In genomic region chr16:81494434-81494806, GRCh38 we compare ENCODE assay signal across 14 cellular contexts. TPM values are rescaled to one million over a fixed set of nuclear protein-coding genes. Genes with fewer than 3 reads are reported as not detected.
DNase-seq lines count a peak whose midpoint lies in the region; TF ChIP-seq lines count a peak whose summit lies in the region.
"Had no signal": no experiment of that assay in that cellular context is flagged by ENCODE, and none has a peak within 500 bp of the region (broad histone marks: within the 10 kb centered on the region; RNA-seq: fewer than 3 reads in every experiment).

No MANE protein-coding gene starts in this region.

- H3K23ac ChIP-seq in H9 (ENCODE audit: insufficient read length, low read depth, low read length) = no peak overlapping the region

- H4K91ac ChIP-seq in H9 (ENCODE audit: insufficient read length, low read depth, low read length) = no peak overlapping the region

- H3K36me3 Mint-ChIP-seq in endodermal cell (ENCODE audit: low read depth) = peaks cover 9% of the 10 kb centered on the region
- no peaks in the 10 kb centered on the region for H3K36me3 Mint-ChIP-seq in mesothelial cell of epicardium
- H3K36me3 Mint-ChIP-seq in H9 (ENCODE audit: insufficient read depth in 1 of 3, low read depth in 3 of 3) = peaks cover 0 to 4% (median 0%) of the 10 kb centered on the region in 3 experiments; a peak in 2 of 7 replicates
- H3K36me3 Mint-ChIP-seq: activated naive CD4-positive, alpha-beta T cell treated with anti-CD3 and anti-CD28 coated beads, Interleukin-2, amount 10 ng/mL, durations not matched to agents 7 days and 5 days had no signal

- no peak overlapping the region for H2AFZ ChIP-seq in H9 (ENCODE audit: low read length)

- H3K4me3 ChIP-seq in Peyer's patch (no peak overlapping the region), endodermal cell (ENCODE audit: low read length) (no peak overlapping the region), thyroid gland (replicated peaks in 1 of 3) (no peak overlapping the region)
- H3K4me3 ChIP-seq: MG63 had no signal

- H3K4ac ChIP-seq in H9 (ENCODE audit: low read depth, low read length) = no peak overlapping the region

- 93 to 97% methylated on average over 6 to 10 of the region's 10 CpGs for WGBS in endodermal cell (ENCODE audit: insufficient coverage in 1 of 2, insufficient read length in 1 of 2), 2 experiments
- WGBS in thyroid gland, 2 donors = 74 to 97% methylated on average over 2 to 7 of the region's 10 CpGs
- no CpG with 5 or more reads among the region's 10 CpGs for WGBS in H9 (ENCODE audit: extremely low coverage, insufficient read length, low lambda C conversion rate)

- H3K56ac ChIP-seq in H9 (ENCODE audit: insufficient read length, low read depth, low read length) = no peak overlapping the region

- DNase-seq in Peyer's patch (no peak), endodermal cell (no peak), mesothelial cell of epicardium (ENCODE audit: low spot score in 2 of 2, unreplicated experiment in 2 of 2) (no peak), thyroid gland (no peak), H9 (no peak), LoVo (ENCODE audit: low spot score) (no peak), foreskin melanocyte (no peak)
- DNase-seq: activated naive CD4-positive, alpha-beta T cell treated with anti-CD3 and anti-CD28 coated beads, Interleukin-2, amount 10 ng/mL, durations not matched to agents 7 days and 5 days; naive B cell; NCI-H2029; NCI-H524 treated with DMSO at 0.1 percent for 48 hours had no signal

- H3K9me3 Mint-ChIP-seq in endodermal cell (no peaks in the 10 kb centered on the region), mesothelial cell of epicardium (no peaks in the 10 kb centered on the region), H9 (no peaks in the 10 kb centered on the region; a peak in 1 of 5 replicates)
- H3K9me3 Mint-ChIP-seq: activated naive CD4-positive, alpha-beta T cell treated with anti-CD3 and anti-CD28 coated beads, Interleukin-2, amount 10 ng/mL, durations not matched to agents 7 days and 5 days; naive B cell; T-helper 1 cell treated with Interleukin-12 subunit alpha and Interleukin-12 subunit beta and Interleukin-4 antibody, amounts not matched to agents 30 μg/mL and 1 μg/mL, for 36 hours had no signal

- no peak overlapping the region for H2AK5ac ChIP-seq in H9 (ENCODE audit: insufficient read length, low read length)

- no peak for TF ChIP-seq POLR2A in Peyer's patch (IDR thresholded peaks at IDR 0.05)
- no peak for TF ChIP-seq POLR2A in thyroid gland (IDR thresholded peaks at IDR 0.05)

- TF ChIP-seq CTCF in Peyer's patch (IDR thresholded peaks at IDR 0.05) (no peak), endodermal cell (conservative IDR thresholded peaks at IDR 0.05) (no peak), mesothelial cell of epicardium (IDR thresholded peaks at IDR 0.05; ENCODE audit: unreplicated experiment) (no peak), thyroid gland (IDR thresholded peaks at IDR 0.05) (no peak), H9 (conservative IDR thresholded peaks at IDR 0.05) (no peak)

- H3K36me3 ChIP-seq in Peyer's patch = no peaks in the 10 kb centered on the region
- peaks cover 4% of the 10 kb centered on the region for H3K36me3 ChIP-seq in endodermal cell (ENCODE audit: control insufficient read depth, insufficient read depth, low read length)
- H3K36me3 ChIP-seq in thyroid gland = no peaks in the 10 kb centered on the region
- H3K36me3 ChIP-seq: brain microvascular endothelial cell, MG63 had no signal

- no peaks in the 10 kb centered on the region for H3K9me3 ChIP-seq in Peyer's patch
- no peaks in the 10 kb centered on the region for H3K9me3 ChIP-seq in endodermal cell (ENCODE audit: control insufficient read depth, low read length)
- no peaks in the 10 kb centered on the region for H3K9me3 ChIP-seq in thyroid gland
- no peaks in the 10 kb centered on the region for H3K9me3 ChIP-seq in H9 (ENCODE audit: control insufficient read depth, low read depth, low read length)
- H3K9me3 ChIP-seq: MG63 had no signal

- H3K27ac ChIP-seq in Peyer's patch (peak overlapping the region in 3 of 4 donors; percentile 45 to 78 (median 54)), endodermal cell (ENCODE audit: low read depth, low read length) (peak overlapping the region; percentile 24), thyroid gland (peak overlapping the region in 2 of 3 donors; percentile 17 to 66), H9 (ENCODE audit: insufficient read length, low read depth, low read length) (no peak overlapping the region)

- no peak overlapping the region for H2BK20ac ChIP-seq in H9 (ENCODE audit: low read depth, low read length, poor library complexity, severe bottlenecking)

- no peak overlapping the region for H2BK5ac ChIP-seq in H9 (ENCODE audit: insufficient read length, low read length)

- no peak overlapping the region for H3K9ac ChIP-seq in endodermal cell (ENCODE audit: extremely low read depth, low read length, poor library complexity, severe bottlenecking)
- H3K9ac ChIP-seq in H9 (ENCODE audit: extremely low read depth, insufficient read length, low read length) = no peak overlapping the region

- no peak overlapping the region for H3K4me2 ChIP-seq in H9 (ENCODE audit: insufficient read depth, insufficient read length, low read length)

- peaks cover 4% of the 10 kb centered on the region for H3K79me1 ChIP-seq in H9 (ENCODE audit: insufficient read depth, low read depth, low read length, poor library complexity, severe bottlenecking)

- H3K4me1 Mint-ChIP-seq in endodermal cell (peaks cover 5% of the 10 kb centered on the region), mesothelial cell of epicardium (peaks cover 37% of the 10 kb centered on the region), H9 (peaks cover 37 to 41% of the 10 kb centered on the region in 2 experiments)

- intact Hi-C loops in thyroid gland (cut with DNase I) = no loop called here

- no peak overlapping the region for H3K18ac ChIP-seq in H9 (ENCODE audit: insufficient read length, low read depth, low read length)

- no peak overlapping the region for H2BK120ac ChIP-seq in H9 (ENCODE audit: low read depth, low read length, poor library complexity, severe bottlenecking)

- H4K5ac ChIP-seq in H9 (ENCODE audit: insufficient read length, low read depth, low read length) = no peak overlapping the region

- H2BK12ac ChIP-seq in H9 (ENCODE audit: insufficient read length, low read depth, low read length) = no peak overlapping the region

- no peak overlapping the region for H3K14ac ChIP-seq in H9 (ENCODE audit: insufficient read depth, low read length)

- H3K23me2 ChIP-seq in H9 (ENCODE audit: insufficient read length, low read depth, low read length, poor library complexity, severe bottlenecking) = no peaks in the 10 kb centered on the region

- H3K27ac Mint-ChIP-seq in endodermal cell (no peak overlapping the region), mesothelial cell of epicardium (peak overlapping the region; percentile 88), H9 (no peak overlapping the region)
- H3K27ac Mint-ChIP-seq: activated naive CD4-positive, alpha-beta T cell treated with anti-CD3 and anti-CD28 coated beads, Interleukin-2, amount 10 ng/mL, durations not matched to agents 7 days and 5 days; T-helper 1 cell treated with Interleukin-12 subunit alpha and Interleukin-12 subunit beta and Interleukin-4 antibody, amounts not matched to agents 30 μg/mL and 1 μg/mL, for 36 hours had no signal

- H3K27me3 Mint-ChIP-seq in endodermal cell (ENCODE audit: insufficient read depth) = no peaks in the 10 kb centered on the region
- H3K27me3 Mint-ChIP-seq in mesothelial cell of epicardium (ENCODE audit: low read depth) = no peaks in the 10 kb centered on the region
- H3K27me3 Mint-ChIP-seq in H9 (ENCODE audit: low read depth) = no peaks in the 10 kb centered on the region
- H3K27me3 Mint-ChIP-seq: activated naive CD4-positive, alpha-beta T cell treated with anti-CD3 and anti-CD28 coated beads, Interleukin-2, amount 10 ng/mL, durations not matched to agents 7 days and 5 days; naive B cell had no signal

- no peaks in the 10 kb centered on the region for H4K20me1 ChIP-seq in H9 (ENCODE audit: control insufficient read depth, insufficient read depth, insufficient read length)

- no peak overlapping the region for H3K4me3 Mint-ChIP-seq in endodermal cell
- no peak overlapping the region for H3K4me3 Mint-ChIP-seq in mesothelial cell of epicardium
- H3K4me3 Mint-ChIP-seq in H9 = no peak overlapping the region
- H3K4me3 Mint-ChIP-seq: activated naive CD4-positive, alpha-beta T cell treated with anti-CD3 and anti-CD28 coated beads, Interleukin-2, amount 10 ng/mL, durations not matched to agents 7 days and 5 days; T-helper 1 cell treated with Interleukin-12 subunit alpha and Interleukin-12 subunit beta and Interleukin-4 antibody, amounts not matched to agents 30 μg/mL and 1 μg/mL, for 36 hours had no signal

- no peaks in the 10 kb centered on the region for H3K27me3 ChIP-seq in Peyer's patch
- no peaks in the 10 kb centered on the region for H3K27me3 ChIP-seq in endodermal cell (ENCODE audit: control insufficient read depth, insufficient read depth, low read length, poor library complexity, severe bottlenecking)
- H3K27me3 ChIP-seq in thyroid gland = no peaks in the 10 kb centered on the region
- no peaks in the 10 kb centered on the region for H3K27me3 ChIP-seq in H9 (ENCODE audit: insufficient read depth, low read length)
- H3K27me3 ChIP-seq: brain microvascular endothelial cell, MG63 had no signal

- peaks cover 4% of the 10 kb centered on the region; the same call in 1 of the 2 replicates for H3K79me2 ChIP-seq in H9 (ENCODE audit: insufficient read depth, low read length)

- no peak overlapping the region for H4K8ac ChIP-seq in H9 (replicated peaks; ENCODE audit: insufficient read length, low read depth, low read length)

- H2BK15ac ChIP-seq in H9 (ENCODE audit: low read depth, low read length) = no peak overlapping the region

- H3K4me1 ChIP-seq in Peyer's patch = peaks cover 12 to 81% (median 17%) of the 10 kb centered on the region in 4 donors
- H3K4me1 ChIP-seq in endodermal cell (ENCODE audit: control insufficient read depth, insufficient read depth, low read length) = no peaks in the 10 kb centered on the region
- H3K4me1 ChIP-seq in thyroid gland = peaks cover 49 to 72% of the 10 kb centered on the region in 2 donors
- no peaks in the 10 kb centered on the region; the same call in 1 of the 2 replicates for H3K4me1 ChIP-seq in H9 (ENCODE audit: insufficient read depth, low read length)

- no peak overlapping the region for H3T11ph ChIP-seq in H9 (ENCODE audit: low read length)

RNA-seq across cellular contexts. Expression of gene CMIP, which starts 49.8 kb away (rescaled TPM):
- total RNA-seq in Peyer's patch (100 to 1,000 TPM in 1 of 4 donors, 10 to 100 TPM in 3; 44.6 to 152 (median 76.5) TPM), endodermal cell (10 to 100 TPM; 64.0 to 64.7 TPM), mesothelial cell of epicardium (70.0 to 74.9 TPM (median 71.0 TPM) in 3 replicates), thyroid gland (10 to 100 TPM; 15.5 to 65.9 (median 20.2) TPM), H9 (2021) (48.2 and 49.7 TPM in 2 replicates)
- polyA plus RNA-seq in endodermal cell (2013, experiment 1 of 2) = 52.7 TPM
- polyA plus RNA-seq in endodermal cell (2013, experiment 2 of 2) = 47.8 TPM
